ENCODE assay signal across 14 cellular contexts in genomic region chr4:139922625-139923024, GRCh38.
DNase-seq lines count a peak whose midpoint lies in the region; ATAC-seq and TF ChIP-seq lines count a peak whose summit lies in the region.
"Had no signal": no experiment of that assay in that cellular context is flagged by ENCODE, and none has a peak within 500 bp of the region (broad histone marks: within the 10 kb centered on the region; RNA-seq: fewer than 3 reads in every experiment).

No MANE protein-coding gene starts in this region.

- ATAC-seq in activated T-cell treated with anti-CD3 and anti-CD28 coated beads, Interleukin-2, amount 50 U/mL, for 72 hours (replicated peaks in 1 of 2), result no peak
- ATAC-seq in GM21825 (IDR thresholded peaks at IDR 0.05; ENCODE audit: unreplicated experiment), result no peak
- ATAC-seq: stimulated activated naive B cell treated with anti-CD40 and anti-IgM and Interleukin-4, amounts not matched to agents 10 μg/mL and 1 μg/mL and 100 μg/mL, for 72 hours; T-cell had no signal

- intact Hi-C loops in adrenal gland (cut with DNase I), result no loop called here

- no peaks in the 10 kb centered on the region for H3K9me3 Mint-ChIP-seq in activated T-cell treated with anti-CD3 and anti-CD28 coated beads, Interleukin-2, amount 50 U/mL, for 72 hours
- H3K9me3 Mint-ChIP-seq: stimulated activated naive B cell treated with anti-CD40 and anti-IgM and Interleukin-4, amounts not matched to agents 10 μg/mL and 1 μg/mL and 100 μg/mL, for 72 hours; T-cell had no signal

- H3K9me3 ChIP-seq in adrenal gland (replicated peaks in 1 of 3), result no peaks in the 10 kb centered on the region
- H3K9me3 ChIP-seq: spleen had no signal

- no peaks in the 10 kb centered on the region for H3K27me3 ChIP-seq in adrenal gland
- H3K27me3 ChIP-seq: spleen had no signal

- H3K27ac ChIP-seq in 22Rv1 (peak overlapping the region; percentile 96), adrenal gland (peak overlapping the region in 1 of 5 donors; percentile 12)

- no peak for TF ChIP-seq POLR2A in adrenal gland (IDR thresholded peaks at IDR 0.05)

- no peaks in the 10 kb centered on the region for H3K36me3 Mint-ChIP-seq in activated T-cell treated with anti-CD3 and anti-CD28 coated beads, Interleukin-2, amount 50 U/mL, for 72 hours (ENCODE audit: insufficient read depth in 2 of 2)
- H3K36me3 Mint-ChIP-seq: stimulated activated naive B cell treated with anti-CD40 and anti-IgM and Interleukin-4, amounts not matched to agents 10 μg/mL and 1 μg/mL and 100 μg/mL, for 72 hours; T-cell had no signal

- no peaks in the 10 kb centered on the region for H3K27me3 Mint-ChIP-seq in activated T-cell treated with anti-CD3 and anti-CD28 coated beads, Interleukin-2, amount 50 U/mL, for 72 hours (ENCODE audit: low read depth)
- H3K27me3 Mint-ChIP-seq: stimulated activated naive B cell treated with anti-CD40 and anti-IgM and Interleukin-4, amounts not matched to agents 10 μg/mL and 1 μg/mL and 100 μg/mL, for 72 hours had no signal

- no peaks in the 10 kb centered on the region for H3K4me1 Mint-ChIP-seq in activated T-cell treated with anti-CD3 and anti-CD28 coated beads, Interleukin-2, amount 50 U/mL, for 72 hours (ENCODE audit: low read depth)
- H3K4me1 Mint-ChIP-seq: stimulated activated naive B cell treated with anti-CD40 and anti-IgM and Interleukin-4, amounts not matched to agents 10 μg/mL and 1 μg/mL and 100 μg/mL, for 72 hours; T-cell had no signal

- H3K4me1 ChIP-seq in adrenal gland (replicated peaks in 1 of 2), result peaks cover 24 to 56% of the 10 kb centered on the region in 2 donors

- 67 to 75% (median 68%) methylated on average over 3 of the region's 3 CpGs for WGBS in adrenal gland, 4 donors

- no peak overlapping the region for H3K4me3 Mint-ChIP-seq in activated T-cell treated with anti-CD3 and anti-CD28 coated beads, Interleukin-2, amount 50 U/mL, for 72 hours
- H3K4me3 Mint-ChIP-seq: stimulated activated naive B cell treated with anti-CD40 and anti-IgM and Interleukin-4, amounts not matched to agents 10 μg/mL and 1 μg/mL and 100 μg/mL, for 72 hours; T-cell had no signal

- TF ChIP-seq CTCF in 22Rv1 (IDR thresholded peaks at IDR 0.05) (no peak), adrenal gland (IDR thresholded peaks at IDR 0.05) (no peak)

- no peak overlapping the region for H3K4me3 ChIP-seq in adrenal gland
- H3K4me3 ChIP-seq: spleen had no signal

- DNase-seq in HS-27A (ENCODE audit: low read depth), result peak; percentile 17
- DNase-seq in adrenal gland, result peak in 4 of 7 donors; percentile 36 to 54 (median 46)
- DNase-seq in iris pigment epithelial cell (ENCODE audit: low read depth), result peak; percentile 16
- DNase-seq in iPS-NIHi7 (ENCODE audit: extremely low spot score), result no peak
- no peak for DNase-seq in activated T-cell treated with anti-CD3 and anti-CD28 coated beads, Interleukin-2, amount 50 U/mL, for 72 hours
- no peak for DNase-seq in midbrain (lab: John Stamatoyannopoulos, UW)
- DNase-seq: activated CD8-positive, alpha-beta memory T cell treated with anti-CD3 and anti-CD28 coated beads, Interleukin-2, amount 50 U/mL, for 48 hours; central memory CD4-positive, alpha-beta T cell; NCI-H526; spleen; stimulated activated naive B cell treated with anti-CD40 and anti-IgM and Interleukin-4, amounts not matched to agents 10 μg/mL and 1 μg/mL and 100 μg/mL, for 72 hours; T-cell had no signal

- H3K36me3 ChIP-seq in adrenal gland (replicated peaks in 1 of 2), result no peaks in the 10 kb centered on the region
- H3K36me3 ChIP-seq: spleen had no signal

- H3K27ac Mint-ChIP-seq in activated T-cell treated with anti-CD3 and anti-CD28 coated beads, Interleukin-2, amount 50 U/mL, for 72 hours, result no peak overlapping the region
- H3K27ac Mint-ChIP-seq: stimulated activated naive B cell treated with anti-CD40 and anti-IgM and Interleukin-4, amounts not matched to agents 10 μg/mL and 1 μg/mL and 100 μg/mL, for 72 hours; T-cell had no signal

Comparison
In these comparisons a context has a peak if more than half of its experiments do, and no peak if none do; other contexts are left out.
1. DNase-seq: peak in HS-27A (single experiment), adrenal gland (4 of 7) and iris pigment epithelial cell (single experiment); none in iPS-NIHi7 (single experiment), activated T-cell treated with anti-CD3 and anti-CD28 coated beads, Interleukin-2, amount 50 U/mL, for 72 hours (0 of 2) and midbrain (single experiment).